In the genomic region with DNA sequence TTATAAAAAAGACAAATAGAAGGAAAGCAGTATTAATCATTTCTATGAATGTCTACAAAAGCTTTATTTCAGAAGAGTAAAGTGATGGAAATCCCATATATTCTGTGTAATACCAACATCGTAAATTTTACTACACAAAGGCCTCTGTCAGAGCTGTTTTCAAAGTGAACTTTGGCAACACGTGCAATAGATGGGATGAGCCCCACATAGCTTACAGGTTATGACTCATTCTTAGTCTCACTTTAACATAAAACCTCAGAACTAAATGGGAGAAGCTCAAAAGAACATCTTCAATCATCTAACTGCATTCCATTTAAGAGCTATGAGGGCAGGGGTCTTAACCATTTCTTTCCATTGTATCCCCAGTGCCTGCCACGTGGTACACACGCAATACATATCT, we compare ENCODE assay signal across 1 cellular context.
TF ChIP-seq lines count a peak whose summit lies in the region.

No MANE protein-coding gene starts in this region.

TF ChIP-seq in HEK293, 187 proteins besides CTCF, POLR2A, EP300 and RAD21 (continued from another document):
- TF ChIP-seq, protein P1, sequence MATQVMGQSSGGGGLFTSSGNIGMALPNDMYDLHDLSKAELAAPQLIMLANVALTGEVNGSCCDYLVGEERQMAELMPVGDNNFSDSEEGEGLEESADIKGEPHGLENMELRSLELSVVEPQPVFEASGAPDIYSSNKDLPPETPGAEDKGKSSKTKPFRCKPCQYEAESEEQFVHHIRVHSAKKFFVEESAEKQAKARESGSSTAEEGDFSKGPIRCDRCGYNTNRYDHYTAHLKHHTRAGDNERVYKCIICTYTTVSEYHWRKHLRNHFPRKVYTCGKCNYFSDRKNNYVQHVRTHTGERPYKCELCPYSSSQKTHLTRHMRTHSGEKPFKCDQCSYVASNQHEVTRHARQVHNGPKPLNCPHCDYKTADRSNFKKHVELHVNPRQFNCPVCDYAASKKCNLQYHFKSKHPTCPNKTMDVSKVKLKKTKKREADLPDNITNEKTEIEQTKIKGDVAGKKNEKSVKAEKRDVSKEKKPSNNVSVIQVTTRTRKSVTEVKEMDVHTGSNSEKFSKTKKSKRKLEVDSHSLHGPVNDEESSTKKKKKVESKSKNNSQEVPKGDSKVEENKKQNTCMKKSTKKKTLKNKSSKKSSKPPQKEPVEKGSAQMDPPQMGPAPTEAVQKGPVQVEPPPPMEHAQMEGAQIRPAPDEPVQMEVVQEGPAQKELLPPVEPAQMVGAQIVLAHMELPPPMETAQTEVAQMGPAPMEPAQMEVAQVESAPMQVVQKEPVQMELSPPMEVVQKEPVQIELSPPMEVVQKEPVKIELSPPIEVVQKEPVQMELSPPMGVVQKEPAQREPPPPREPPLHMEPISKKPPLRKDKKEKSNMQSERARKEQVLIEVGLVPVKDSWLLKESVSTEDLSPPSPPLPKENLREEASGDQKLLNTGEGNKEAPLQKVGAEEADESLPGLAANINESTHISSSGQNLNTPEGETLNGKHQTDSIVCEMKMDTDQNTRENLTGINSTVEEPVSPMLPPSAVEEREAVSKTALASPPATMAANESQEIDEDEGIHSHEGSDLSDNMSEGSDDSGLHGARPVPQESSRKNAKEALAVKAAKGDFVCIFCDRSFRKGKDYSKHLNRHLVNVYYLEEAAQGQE (tag by site-specific recombination; IDR thresholded peaks at IDR 0.05) = no peak
- TF ChIP-seq ZNF114 (tag by site-specific recombination; IDR thresholded peaks at IDR 0.05) (no peak), KLF16 (tag by site-specific recombination; IDR thresholded peaks at IDR 0.05) (no peak), ZNF707 (tag by site-specific recombination; IDR thresholded peaks at IDR 0.05) (no peak), ZNF837 (tag by site-specific recombination; IDR thresholded peaks at IDR 0.05) (no peak), HOXC10 (CRISPR knock-in tag; IDR thresholded peaks at IDR 0.05) (no peak), ZNF202 (tag by site-specific recombination; IDR thresholded peaks at IDR 0.05; ENCODE audit: borderline replicate concordance) (no peak), SCRT1 (tag by site-specific recombination; IDR thresholded peaks at IDR 0.05; ENCODE audit: borderline replicate concordance) (peak; percentile 50; the same call in 1 of the 2 replicates), SP7 (tag by site-specific recombination; IDR thresholded peaks at IDR 0.05) (0 out of 2 replicates have a peak, but pooled peaks have one; percentile 20), SCRT2 (tag by site-specific recombination; IDR thresholded peaks at IDR 0.05) (peak; percentile 91), FEZF1 (tag by site-specific recombination; IDR thresholded peaks at IDR 0.05) (peak; percentile 62; the same call in 1 of the 2 replicates), ZBTB21 (tag by site-specific recombination; IDR thresholded peaks at IDR 0.05) (no peak), ZNF2 (tag by site-specific recombination; IDR thresholded peaks at IDR 0.05) (no peak), ZNF292 (tag by site-specific recombination; IDR thresholded peaks at IDR 0.05; ENCODE audit: borderline replicate concordance, low read depth) (no peak), ZNF366 (tag by site-specific recombination; conservative IDR thresholded peaks at IDR 0.05) (peak; percentile 52; the same call in 1 of the 2 replicates), ZNF596 (tag by site-specific recombination; IDR thresholded peaks at IDR 0.05) (no peak)
- TF ChIP-seq, protein P2, sequence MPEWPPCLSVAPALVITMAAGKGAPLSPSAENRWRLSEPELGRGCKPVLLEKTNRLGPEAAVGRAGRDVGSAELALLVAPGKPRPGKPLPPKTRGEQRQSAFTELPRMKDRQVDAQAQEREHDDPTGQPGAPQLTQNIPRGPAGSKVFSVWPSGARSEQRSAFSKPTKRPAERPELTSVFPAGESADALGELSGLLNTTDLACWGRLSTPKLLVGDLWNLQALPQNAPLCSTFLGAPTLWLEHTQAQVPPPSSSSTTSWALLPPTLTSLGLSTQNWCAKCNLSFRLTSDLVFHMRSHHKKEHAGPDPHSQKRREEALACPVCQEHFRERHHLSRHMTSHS (tag by site-specific recombination; IDR thresholded peaks at IDR 0.05) = no peak
